In the genomic region with DNA sequence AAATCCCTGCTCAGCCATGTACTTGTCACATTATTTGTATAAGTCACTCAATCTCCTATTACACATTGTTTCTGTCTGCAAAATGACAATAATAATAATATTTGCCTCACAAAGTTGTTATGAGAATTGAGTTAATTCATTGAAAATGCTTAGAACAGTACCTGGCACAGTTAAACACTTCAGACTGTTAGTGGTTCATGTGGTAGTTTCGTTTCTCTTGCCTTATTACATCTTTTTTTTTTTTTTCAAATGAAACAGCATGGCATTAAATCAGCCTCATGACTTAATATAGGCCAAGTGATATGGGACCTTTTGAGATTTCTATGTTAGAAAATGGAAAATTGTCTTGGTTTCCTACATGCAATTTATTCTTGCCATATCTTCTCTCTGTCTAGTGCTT, we compare ENCODE assay signal across 25 cellular contexts.
"Had no signal": no experiment of that assay in that cellular context is flagged by ENCODE, and none has a peak within 500 bp of the region (broad histone marks: within the 10 kb centered on the region; RNA-seq: fewer than 3 reads in every experiment).

No MANE protein-coding gene starts in this region.

- H3K36me3 Mint-ChIP-seq: mesothelial cell of epicardium, naive B cell had no signal

- H3K4me1 Mint-ChIP-seq: endodermal cell, mesothelial cell of epicardium, naive B cell had no signal

- H3K27me3 ChIP-seq: colonic mucosa, gastrocnemius medialis had no signal

- ATAC-seq: effector memory CD8-positive, alpha-beta T cell; esophagus mucosa; gastrocnemius medialis; heart right ventricle; left cardiac atrium; left lung; left ventricle myocardium superior; lower lobe of right lung; mucosa of descending colon had no signal

- H3K9me3 Mint-ChIP-seq: dendritic cell treated with granulocyte-macrophage colony-stimulating factor and Interleukin-4, amounts not matched to agents 40 ng/mL and 50 ng/mL, for 4 days; effector memory CD8-positive, alpha-beta T cell; endodermal cell; mesothelial cell of epicardium had no signal

- H3K4me3 Mint-ChIP-seq: dendritic cell treated with granulocyte-macrophage colony-stimulating factor and Interleukin-4, amounts not matched to agents 40 ng/mL and 50 ng/mL, for 4 days; effector memory CD8-positive, alpha-beta T cell; endodermal cell; mesothelial cell of epicardium; naive B cell had no signal

- DNase-seq: colonic mucosa; cortex of kidney; effector CD8-positive, alpha-beta T cell; effector memory CD8-positive, alpha-beta T cell; endodermal cell; erythroblast; esophagus squamous epithelium; foreskin fibroblast; foreskin melanocyte; gastrocnemius medialis; glutamatergic neuron; head of caudate nucleus; heart right ventricle; hippocampal formation; left cardiac atrium; left lung; left ventricle myocardium superior; lower lobe of right lung; mesenchymal stem cell; mucosa of descending colon; naive B cell had no signal

- H3K4me3 ChIP-seq: colonic mucosa, esophagus squamous epithelium, gastrocnemius medialis, heart right ventricle, left lung, lower lobe of right lung, mucosa of descending colon had no signal

- H3K9me3 ChIP-seq: colonic mucosa, esophagus squamous epithelium, gastrocnemius medialis, heart right ventricle, left lung, lower lobe of right lung, mucosa of descending colon had no signal

- H3K4me1 ChIP-seq: colonic mucosa, gastrocnemius medialis, heart right ventricle, left lung, lower lobe of right lung had no signal

- H3K27ac ChIP-seq: colonic mucosa, epithelial cell of prostate, esophagus squamous epithelium, gastrocnemius medialis, heart right ventricle, left lung, lower lobe of right lung had no signal

- H3K36me3 ChIP-seq: colonic mucosa, esophagus squamous epithelium, gastrocnemius medialis, heart right ventricle, left lung, lower lobe of right lung had no signal

- H3K27ac Mint-ChIP-seq: dendritic cell treated with granulocyte-macrophage colony-stimulating factor and Interleukin-4, amounts not matched to agents 40 ng/mL and 50 ng/mL, for 4 days; endodermal cell; mesothelial cell of epicardium; naive B cell had no signal
